18 cellular contexts compared by ENCODE assay signal in genomic region chr3:145134738-145135137, GRCh38.
A peak's percentile ranks its signal among the peaks of the same experiment; 100 is the strongest.
DNase-seq lines count a peak whose midpoint lies in the region; TF ChIP-seq lines count a peak whose summit lies in the region.
"Had no signal": no experiment of that assay in that cellular context is flagged by ENCODE, and none has a peak within 500 bp of the region (broad histone marks: within the 10 kb centered on the region; RNA-seq: fewer than 3 reads in every experiment).

No MANE protein-coding gene starts in this region.

- no peaks in the 10 kb centered on the region for H3K27me3 Mint-ChIP-seq in activated naive CD8-positive, alpha-beta T cell treated with anti-CD3 and anti-CD28 coated beads for 36 hours
- H3K27me3 Mint-ChIP-seq: CD4-positive, CD25-positive, alpha-beta regulatory T cell had no signal

- H3K36me3 ChIP-seq in osteoblast (ENCODE audit: insufficient read depth, low read length) (no peaks in the 10 kb centered on the region), esophagus muscularis mucosa (no peaks in the 10 kb centered on the region)
- H3K36me3 ChIP-seq: BLaER1 treated with 17β-estradiol and CSF1 and Interleukin-3, amounts not matched to agents 10 nM and 100 nM had no signal

- peak; percentile 25 for DNase-seq in DMS53 (lab: John Stamatoyannopoulos, UW)
- DNase-seq in DMS53 treated with DMSO at 0.1 percent for 48 hours (lab: John Stamatoyannopoulos, UW; ENCODE audit: unreplicated experiment), result no peak
- DNase-seq in astrocyte of the cerebellum (ENCODE audit: low read depth), result peak; percentile 5
- DNase-seq in osteoblast (ENCODE audit: insufficient read length, low spot score, missing footprints), result peak; percentile 11
- DNase-seq in kidney glomerular epithelial cell (lab: John Stamatoyannopoulos, UW), result no peak
- no peak for DNase-seq in activated naive CD8-positive, alpha-beta T cell treated with anti-CD3 and anti-CD28 coated beads for 36 hours
- no peak for DNase-seq in esophagus muscularis mucosa (ENCODE audit: extremely low spot score)
- DNase-seq: ACHN; Calu3; CD4-positive, CD25-positive, alpha-beta regulatory T cell; DMS 273 treated with DMSO at 0.1 percent for 48 hours; DMS79 treated with DMSO at 0.1 percent for 48 hours; EL; GOT3; HCEC 1CT; HFFc6 had no signal

- 90% methylated on average over 2 of the region's 2 CpGs for WGBS in esophagus muscularis mucosa

- H2AFZ ChIP-seq in osteoblast (ENCODE audit: low read length), result no peak overlapping the region

- no peak overlapping the region for H3K4me3 Mint-ChIP-seq in activated naive CD8-positive, alpha-beta T cell treated with anti-CD3 and anti-CD28 coated beads for 36 hours
- H3K4me3 Mint-ChIP-seq: CD4-positive, CD25-positive, alpha-beta regulatory T cell; HFFc6 had no signal

- intact Hi-C loops in esophagus muscularis mucosa (cut with DNase I), result no loop called here

- H3K4me2 ChIP-seq in osteoblast (ENCODE audit: insufficient read depth, low read length), result no peak overlapping the region
- H3K4me2 ChIP-seq: BLaER1 treated with 17β-estradiol and CSF1 and Interleukin-3, amounts not matched to agents 10 nM and 100 nM had no signal

- H3K4me1 ChIP-seq in osteoblast (ENCODE audit: insufficient read depth, low read length) (no peaks in the 10 kb centered on the region), esophagus muscularis mucosa (no peaks in the 10 kb centered on the region)
- H3K4me1 ChIP-seq: BLaER1 treated with 17β-estradiol and CSF1 and Interleukin-3, amounts not matched to agents 10 nM and 100 nM had no signal

- no peak overlapping the region for H3K4me3 ChIP-seq in astrocyte of the cerebellum (ENCODE audit: low read depth, low read length)
- no peak overlapping the region for H3K4me3 ChIP-seq in osteoblast (ENCODE audit: insufficient read depth, low read length)
- H3K4me3 ChIP-seq in esophagus muscularis mucosa, result no peak overlapping the region
- H3K4me3 ChIP-seq: BLaER1 treated with 17β-estradiol and CSF1 and Interleukin-3, amounts not matched to agents 10 nM and 100 nM had no signal

- H4K20me1 ChIP-seq in osteoblast (ENCODE audit: insufficient read depth, low read length), result no peaks in the 10 kb centered on the region
- H4K20me1 ChIP-seq: BLaER1 treated with 17β-estradiol and CSF1 and Interleukin-3, amounts not matched to agents 10 nM and 100 nM had no signal

- H3K9me3 ChIP-seq in osteoblast (ENCODE audit: low read depth, low read length), result peaks cover 2% of the 10 kb centered on the region
- no peaks in the 10 kb centered on the region for H3K9me3 ChIP-seq in esophagus muscularis mucosa
- H3K9me3 ChIP-seq: BLaER1 treated with 17β-estradiol and CSF1 and Interleukin-3, amounts not matched to agents 10 nM and 100 nM had no signal

- H3K36me3 Mint-ChIP-seq in activated naive CD8-positive, alpha-beta T cell treated with anti-CD3 and anti-CD28 coated beads for 36 hours, result no peaks in the 10 kb centered on the region
- H3K36me3 Mint-ChIP-seq: CD4-positive, CD25-positive, alpha-beta regulatory T cell had no signal

- no peaks in the 10 kb centered on the region for H3K79me2 ChIP-seq in osteoblast (ENCODE audit: insufficient read depth, low read length)

- H3K27ac ChIP-seq in osteoblast (ENCODE audit: low read depth, low read length) (no peak overlapping the region), esophagus muscularis mucosa (replicated peaks in 1 of 4) (no peak overlapping the region)
- H3K27ac ChIP-seq: 22Rv1; BLaER1 treated with 17β-estradiol and CSF1 and Interleukin-3, amounts not matched to agents 10 nM and 100 nM had no signal

- H3K27ac Mint-ChIP-seq in activated naive CD8-positive, alpha-beta T cell treated with anti-CD3 and anti-CD28 coated beads for 36 hours, result no peak overlapping the region
- H3K27ac Mint-ChIP-seq: CD4-positive, CD25-positive, alpha-beta regulatory T cell; HFFc6 had no signal

- no peak for TF ChIP-seq POLR2A in esophagus muscularis mucosa (IDR thresholded peaks at IDR 0.05; ENCODE audit: low read depth)

- H3K27me3 ChIP-seq in osteoblast (ENCODE audit: insufficient read depth, low read length) (no peaks in the 10 kb centered on the region), esophagus muscularis mucosa (no peaks in the 10 kb centered on the region)
- H3K27me3 ChIP-seq: BLaER1 treated with 17β-estradiol and CSF1 and Interleukin-3, amounts not matched to agents 10 nM and 100 nM had no signal

- H3K9me3 Mint-ChIP-seq in activated naive CD8-positive, alpha-beta T cell treated with anti-CD3 and anti-CD28 coated beads for 36 hours, result no peaks in the 10 kb centered on the region
- H3K9me3 Mint-ChIP-seq: HFFc6 had no signal

- TF ChIP-seq CTCF in astrocyte of the cerebellum (IDR thresholded peaks at IDR 0.05; ENCODE audit: low read depth, low read length, missing control alignments), result no peak
- TF ChIP-seq CTCF in osteoblast (IDR thresholded peaks at IDR 0.05; ENCODE audit: extremely low read depth, low read depth, low read length), result no peak
- no peak for TF ChIP-seq CTCF in esophagus muscularis mucosa (IDR thresholded peaks at IDR 0.05)

- no peak for TF ChIP-seq EP300 in esophagus muscularis mucosa (IDR thresholded peaks at IDR 0.05)

- no peaks in the 10 kb centered on the region for H3K4me1 Mint-ChIP-seq in activated naive CD8-positive, alpha-beta T cell treated with anti-CD3 and anti-CD28 coated beads for 36 hours
- H3K4me1 Mint-ChIP-seq: CD4-positive, CD25-positive, alpha-beta regulatory T cell had no signal

- in situ Hi-C loops in astrocyte of the cerebellum (cut with HindIII; ENCODE audit: low sequenced_read_pairs), result no loop called here

Comparison
In these comparisons a context has a peak if more than half of its experiments do, and no peak if none do; other contexts are left out.
1. DNase-seq: peak in DMS53 (single experiment), astrocyte of the cerebellum (single experiment) and osteoblast (single experiment); none in DMS53 treated with DMSO at 0.1 percent for 48 hours (single experiment), kidney glomerular epithelial cell (single experiment), activated naive CD8-positive, alpha-beta T cell treated with anti-CD3 and anti-CD28 coated beads for 36 hours (single experiment) and esophagus muscularis mucosa (single experiment).